ENCODE assay signal across 31 cellular contexts in the genomic region with DNA sequence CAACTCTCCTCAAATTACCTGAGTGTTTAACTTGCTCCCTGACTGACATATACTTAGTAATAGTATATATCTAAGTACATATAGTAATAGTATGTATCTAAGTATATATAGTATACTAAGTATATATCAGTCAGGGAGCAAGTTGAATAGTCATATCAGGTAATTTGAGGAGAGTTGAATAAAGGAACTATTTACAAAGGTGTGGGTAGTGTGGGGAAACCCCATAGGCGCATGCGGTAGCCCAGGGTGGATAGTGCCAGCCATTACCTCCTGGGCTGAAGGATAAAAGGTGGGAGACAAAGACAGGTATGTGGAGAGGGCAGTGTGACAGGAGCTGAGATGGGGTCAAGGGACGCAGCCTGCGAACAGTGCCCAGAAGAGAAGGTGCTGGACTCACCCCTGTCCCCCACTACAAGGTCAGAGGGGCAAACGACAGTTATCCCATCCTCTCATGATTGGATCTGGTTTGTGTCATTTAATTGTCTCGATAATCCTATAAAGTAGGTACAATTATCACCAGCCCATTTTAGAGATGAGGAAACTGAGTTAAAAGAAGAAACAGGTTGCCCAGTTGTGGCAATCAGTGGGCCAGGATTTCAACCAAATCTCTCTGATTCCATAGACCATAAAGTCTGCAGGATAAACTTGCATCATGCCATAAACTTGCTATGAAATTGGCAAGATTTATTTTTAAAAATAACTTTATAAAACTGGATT.
"Had no signal": no experiment of that assay in that cellular context is flagged by ENCODE, and none has a peak within 500 bp of the region (broad histone marks: within the 10 kb centered on the region; RNA-seq: fewer than 3 reads in every experiment).

No MANE protein-coding gene starts in this region.

- H3K27me3 ChIP-seq: ascending aorta, MG63, SJCRH30 had no signal

- H3K4me3 ChIP-seq: ascending aorta, MG63, SJCRH30, SK-N-MC had no signal

- ATAC-seq: activated CD8-positive, alpha-beta memory T cell treated with anti-CD3 and anti-CD28 coated beads, Interleukin-2, amount 10 ng/mL, durations not matched to agents 7 days and 5 days; Panc1 had no signal

- DNase-seq: activated B cell treated with CpG ODN at 0.5 μM for 24 hours; activated CD4-positive, alpha-beta memory T cell treated with anti-CD3 and anti-CD28 coated beads, Interleukin-2, amount 10 ng/mL, durations not matched to agents 7 days and 5 days; activated CD4-positive, alpha-beta T cell treated with anti-CD3 and anti-CD28 coated beads for 48 hours; activated CD4-positive, CD25-positive, alpha-beta regulatory T cell treated with anti-CD3 and anti-CD28 coated beads, Interleukin-2, amount 50 U/mL, for 72 hours; activated CD8-positive, alpha-beta memory T cell treated with anti-CD3 and anti-CD28 coated beads for 24 hours; activated CD8-positive, alpha-beta memory T cell treated with anti-CD3 and anti-CD28 coated beads, Interleukin-2, amount 10 ng/mL, durations not matched to agents 7 days and 5 days; activated CD8-positive, alpha-beta memory T cell treated with anti-CD3 and anti-CD28 coated beads, Interleukin-2, amount 50 U/mL, for 48 hours; activated effector memory CD4-positive, alpha-beta T cell treated with Interleukin-2 at 50 U/mL for 16 hours; activated naive CD4-positive, alpha-beta T cell treated with anti-CD3 and anti-CD28 coated beads, Interleukin-2, amount 10 ng/mL, durations not matched to agents 7 days and 5 days; activated T-cell treated with anti-CD3 and anti-CD28 coated beads, Interleukin-2, amount 50 U/mL, for 48 hours; amygdala; MG63; NCI-H1048; NCI-H1105 treated with DMSO at 0.1 percent for 48 hours; NCI-H1436; NCI-H1694; NCI-H1930; NCI-H2081 treated with DMSO at 0.1 percent for 48 hours; NCI-H226; NCI-H446 treated with DMSO at 0.1 percent for 48 hours; NCI-H524; NCI-H69; SHP77; SJCRH30; T-helper 1 cell; T-helper 2 cell; T-helper 9 cell had no signal

- H3K27ac ChIP-seq: ascending aorta, SJCRH30, SK-N-MC, VCaP had no signal

- H3K36me3 ChIP-seq: ascending aorta, MG63, SJCRH30 had no signal

- H3K9me3 ChIP-seq: ascending aorta, MG63, SJCRH30 had no signal
